ENCODE assay signal across 9 cellular contexts in the genomic region with DNA sequence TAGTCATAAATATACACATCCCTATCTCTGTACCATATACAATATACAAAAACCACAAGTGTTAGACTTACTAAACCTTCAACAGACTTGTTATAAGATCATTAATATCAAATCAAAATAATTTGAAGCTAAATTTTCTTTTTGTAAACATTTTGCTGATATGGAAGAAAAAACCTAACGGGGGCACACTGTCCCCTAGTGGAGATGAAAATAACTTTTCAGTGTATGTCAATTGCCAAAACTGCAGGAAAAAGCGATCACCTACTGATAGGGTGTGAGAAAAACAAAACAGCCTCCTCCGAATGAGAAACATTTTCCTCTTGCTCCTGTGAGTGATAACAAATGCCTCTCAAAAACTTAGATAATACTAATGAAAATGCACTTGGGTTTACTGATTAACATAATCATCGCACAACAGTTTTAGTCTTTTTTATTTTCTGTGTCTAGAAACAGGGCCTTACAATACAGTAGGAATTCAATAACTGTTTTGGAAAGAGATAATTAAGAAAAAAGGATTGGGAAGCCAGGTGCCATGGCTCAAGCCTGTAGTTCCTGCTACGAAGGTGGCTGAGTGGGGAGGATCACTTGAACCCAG.
DNase-seq lines count a peak whose midpoint lies in the region; ATAC-seq and TF ChIP-seq lines count a peak whose summit lies in the region.
"Had no signal": no experiment of that assay in that cellular context is flagged by ENCODE, and none has a peak within 500 bp of the region (broad histone marks: within the 10 kb centered on the region; RNA-seq: fewer than 3 reads in every experiment).

No MANE protein-coding gene starts in this region.

- no peak overlapping the region for H3K4me2 ChIP-seq in PC-9
- no peak overlapping the region for H3K4me2 ChIP-seq in fibroblast of lung (ENCODE audit: extremely low read depth, insufficient read depth, low read length)
- no peak overlapping the region for H3K4me2 ChIP-seq in neuronal stem cell (ENCODE audit: insufficient read depth, low read length, poor library complexity, severe bottlenecking)

- H3K9ac ChIP-seq in fibroblast of lung (ENCODE audit: insufficient read depth, low read length) (no peak overlapping the region), neuronal stem cell (ENCODE audit: low read depth, low read length, poor library complexity) (no peak overlapping the region)

- no TSS peak for BruUV-seq in PC-9 (replicated peaks; lab: Mats Ljungman, UMichigan)

- H4K91ac ChIP-seq in neuronal stem cell (ENCODE audit: low read depth, low read length, poor library complexity) = no peak overlapping the region

- H2BK15ac ChIP-seq in neuronal stem cell (ENCODE audit: low read length) = no peak overlapping the region

- peak; percentile 20 for DNase-seq in SIG-M5 treated with dmso at 0.1 percent for 504 hours (lab: John Stamatoyannopoulos, UW; ENCODE audit: unreplicated experiment)
- no peak for DNase-seq in SIG-M5 (lab: John Stamatoyannopoulos, UW)
- peak in 1 of 2 experiments; percentile 20 for DNase-seq in PC-9
- DNase-seq in fibroblast of lung (ENCODE audit: low read depth in 2 of 2) = peak in 1 of 2 donors; percentile 43
- no peak for DNase-seq in thoracic aorta (ENCODE audit: low spot score)
- no peak for DNase-seq in activated CD4-positive, CD25-positive, alpha-beta regulatory T cell (lab: John Stamatoyannopoulos, UW)
- no peak for DNase-seq in neuronal stem cell (ENCODE audit: low spot score)

- no peaks in the 10 kb centered on the region for H3K27me3 ChIP-seq in PC-9 (ENCODE audit: insufficient read depth, low read depth)
- H3K27me3 ChIP-seq in fibroblast of lung (ENCODE audit: control insufficient read depth, insufficient read depth, low read length) = no peaks in the 10 kb centered on the region
- no peaks in the 10 kb centered on the region for H3K27me3 ChIP-seq in thoracic aorta (replicated peaks; ENCODE audit: insufficient read depth)
- H3K27me3 ChIP-seq in neuronal stem cell (ENCODE audit: control insufficient read depth in 3 of 3, insufficient read depth in 3 of 3, low read depth in 1 of 3, low read length in 3 of 3) = no peaks in the 10 kb centered on the region

- H3K4me3 ChIP-seq in PC-9 (no peak overlapping the region), fibroblast of lung (replicated peaks in 1 of 4; ENCODE audit: control extremely low read depth in 1 of 4, insufficient read depth in 1 of 4, low read depth in 3 of 4, low read length in 4 of 4) (no peak overlapping the region), thoracic aorta (no peak overlapping the region), neuronal stem cell (ENCODE audit: low read length in 2 of 2) (no peak overlapping the region)
- H3K4me3 ChIP-seq: mucosa of descending colon had no signal

- H3K79me2 ChIP-seq in PC-9 (ENCODE audit: low read depth) (no peaks in the 10 kb centered on the region), fibroblast of lung (ENCODE audit: control insufficient read depth, insufficient read depth, low read length) (no peaks in the 10 kb centered on the region)

- no peak overlapping the region for H3K4ac ChIP-seq in neuronal stem cell (ENCODE audit: low read length)

- no peak overlapping the region for H3K18ac ChIP-seq in neuronal stem cell (ENCODE audit: low read length)

- intact Hi-C loops in PC-9 (cut with micrococcal nuclease; ENCODE audit: unreplicated experiment) = loop anchor here (1.0 kb wide), 1 partner anchor 20 kb away; no protein-coding TSS in a partner anchor

- H3K9me2 ChIP-seq in PC-9 (ENCODE audit: insufficient read depth) = no peaks in the 10 kb centered on the region

- no peaks in the 10 kb centered on the region for H3K9me3 ChIP-seq in PC-9 (ENCODE audit: insufficient read depth, low read depth)
- no peaks in the 10 kb centered on the region for H3K9me3 ChIP-seq in fibroblast of lung (ENCODE audit: control insufficient read depth, insufficient read depth, low read depth, low read length)
- peaks cover 3% of the 10 kb centered on the region for H3K9me3 ChIP-seq in thoracic aorta
- H3K9me3 ChIP-seq in neuronal stem cell (replicated peaks in 1 of 2; ENCODE audit: control insufficient read depth in 2 of 2, insufficient read depth in 1 of 2, low read depth in 1 of 2, low read length in 2 of 2) = no peaks in the 10 kb centered on the region

- TF ChIP-seq CTCF in PC-9 (conservative IDR thresholded peaks at IDR 0.05) (peak; percentile 89), fibroblast of lung (conservative IDR thresholded peaks at IDR 0.05 in 1 of 2, IDR thresholded peaks at IDR 0.05 in 1 of 2; ENCODE audit: low read depth in 1 of 2, low read length in 2 of 2) (peak; percentile 57 to 87), thoracic aorta (IDR thresholded peaks at IDR 0.05) (peak; percentile 58)

- H2BK12ac ChIP-seq in neuronal stem cell (ENCODE audit: low read length) = no peak overlapping the region

- H3K36me3 ChIP-seq in PC-9 (ENCODE audit: low read depth) = no peaks in the 10 kb centered on the region
- no peaks in the 10 kb centered on the region for H3K36me3 ChIP-seq in fibroblast of lung (ENCODE audit: control insufficient read depth, insufficient read depth, low read length)
- H3K36me3 ChIP-seq in thoracic aorta = no peaks in the 10 kb centered on the region
- no peaks in the 10 kb centered on the region for H3K36me3 ChIP-seq in neuronal stem cell (replicated peaks in 1 of 2; ENCODE audit: control insufficient read depth in 2 of 2, insufficient read depth in 2 of 2, low read length in 2 of 2)

- no peak overlapping the region for H4K8ac ChIP-seq in neuronal stem cell (ENCODE audit: low read depth, low read length)

- POLR2A ChIA-PET in PC-9 (lab: Charles Lee; ENCODE audit: unreplicated experiment) = interaction anchor here (0.6 kb wide), 1 partner anchor 18 kb away, joined by 4 read pairs; no protein-coding TSS in a partner anchor

- no peaks in the 10 kb centered on the region for H4K20me1 ChIP-seq in PC-9 (ENCODE audit: insufficient read depth)
- H4K20me1 ChIP-seq in fibroblast of lung (ENCODE audit: control insufficient read depth, extremely low read depth, insufficient read depth, low read length) = no peaks in the 10 kb centered on the region

- no peaks in the 10 kb centered on the region for H3K79me1 ChIP-seq in neuronal stem cell (ENCODE audit: low read depth, low read length)

- H3F3A ChIP-seq in PC-9 (ENCODE audit: insufficient read depth, low read depth) = no peaks in the 10 kb centered on the region

- H2BK5ac ChIP-seq in neuronal stem cell (ENCODE audit: low read length) = no peak overlapping the region

- H3K14ac ChIP-seq in neuronal stem cell (ENCODE audit: low read length) = no peak overlapping the region

- H3K23ac ChIP-seq in neuronal stem cell (ENCODE audit: low read depth, low read length, poor library complexity) = no peak overlapping the region

- H2AFZ ChIP-seq in PC-9 (no peak overlapping the region), fibroblast of lung (ENCODE audit: low read length) (no peak overlapping the region), neuronal stem cell (ENCODE audit: low read length) (no peak overlapping the region)

- CTCF ChIA-PET in PC-9 (lab: Charles Lee) = interaction anchor here (0.6 to 1.9 kb wide), 6 partner anchors 14 to 1467 kb away, joined by 4 to 6 read pairs (median 4); a partner anchor contains a TSS

- no CpG with 5 or more reads among the region's 5 CpGs for WGBS in neuronal stem cell (ENCODE audit: extremely low coverage in 2 of 2, insufficient read length in 2 of 2, insufficient replicate concordance in 1 of 2), 2 donors

- ATAC-seq in thoracic aorta (ENCODE audit: insufficient number of reproducible peaks, low FRiP score, low read depth) (no peak), GM21526 (IDR thresholded peaks at IDR 0.05; ENCODE audit: low FRiP score, unreplicated experiment) (no peak)
- ATAC-seq: mucosa of descending colon had no signal

- H3K4me1 ChIP-seq in PC-9 (replicated peaks; ENCODE audit: insufficient read depth) (peaks cover 7% of the 10 kb centered on the region), fibroblast of lung (ENCODE audit: control insufficient read depth, extremely low read depth, insufficient read depth, low read length) (no peaks in the 10 kb centered on the region), thoracic aorta (ENCODE audit: control insufficient read depth in 1 of 2, low read depth in 2 of 2) (peaks cover 7 to 15% of the 10 kb centered on the region in 2 donors), neuronal stem cell (ENCODE audit: control insufficient read depth in 2 of 2, insufficient read depth in 1 of 2, low read depth in 1 of 2, low read length in 2 of 2) (peaks cover 0 to 3% of the 10 kb centered on the region in 2 donors)

- H2BK120ac ChIP-seq in neuronal stem cell (ENCODE audit: low read depth, low read length) = no peak overlapping the region

- H3K27ac ChIP-seq in PC-9 (no peak overlapping the region), fibroblast of lung (ENCODE audit: insufficient read depth, low read length) (no peak overlapping the region), thoracic aorta (no peak overlapping the region), neuronal stem cell (replicated peaks; ENCODE audit: low read length) (no peak overlapping the region)

- no peak overlapping the region for H2AK5ac ChIP-seq in neuronal stem cell (ENCODE audit: low read depth, low read length)
